8 cellular contexts compared by ENCODE assay signal in the genomic region with DNA sequence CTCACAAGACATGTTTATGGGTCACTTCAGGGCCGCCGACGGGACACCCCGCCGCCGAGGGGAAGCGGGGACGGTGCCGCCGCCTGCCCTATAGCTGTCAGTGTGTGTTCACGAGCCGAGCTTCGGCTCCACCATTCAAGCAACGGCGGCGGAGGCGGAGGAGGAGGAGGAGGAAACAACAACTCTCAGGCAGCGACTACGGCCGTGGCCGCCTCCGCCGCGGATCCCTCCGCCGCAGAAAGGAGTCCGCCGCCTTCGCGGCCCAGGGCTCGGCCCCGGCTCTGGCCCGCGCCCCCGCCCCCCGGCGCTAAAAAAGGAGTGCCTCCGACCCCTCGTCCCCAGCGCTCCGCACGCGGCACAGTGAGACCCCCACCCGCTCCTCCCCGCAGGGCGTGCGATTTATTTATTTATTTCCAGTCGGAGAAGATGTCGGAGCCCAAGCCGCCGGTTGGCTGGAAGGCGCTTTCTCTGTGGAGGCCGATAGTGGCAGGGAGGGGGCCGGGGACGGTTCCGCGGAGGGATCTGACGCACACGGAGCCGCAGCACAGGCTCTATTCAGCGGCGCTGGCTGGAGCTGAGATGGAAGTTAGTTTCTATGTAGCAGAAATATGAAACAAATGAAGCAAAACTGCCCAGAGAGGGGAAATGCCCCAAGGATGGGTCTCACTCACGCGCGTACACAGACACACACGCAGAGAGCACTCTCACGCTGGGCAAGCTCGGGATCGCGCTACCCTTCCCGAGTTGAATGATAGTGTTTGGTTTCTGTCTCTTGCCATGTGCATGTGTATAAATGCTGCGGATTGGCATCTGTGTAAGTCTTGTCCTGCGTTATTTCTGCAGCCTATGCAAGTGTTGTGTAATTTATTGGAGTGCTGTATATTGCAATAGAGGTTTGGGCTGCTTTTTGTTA. TPM values are rescaled to one million over a fixed set of nuclear protein-coding genes. Genes with fewer than 3 reads are reported as not detected.
DNase-seq lines count a peak whose midpoint lies in the region; ATAC-seq and TF ChIP-seq lines count a peak whose summit lies in the region.

A gene (minus strand): TSS at position 198 of the 913 bp plus-strand sequence. CDS start 186 bp downstream, at position 12.

- ATAC-seq in GM19328 (IDR thresholded peaks at IDR 0.05; ENCODE audit: unreplicated experiment) (peak; percentile 62), HG03469 (IDR thresholded peaks at IDR 0.05; ENCODE audit: unreplicated experiment) (peak; percentile 39), left colon (peak; percentile 89)

- peak within 1 kb of the TSS; percentile 74 for H3K4me3 ChIP-seq in BLaER1
- peak within 1 kb of the TSS; percentile 75 for H3K4me3 ChIP-seq in colonic mucosa

- H3K27me3 ChIP-seq in BLaER1, result no peaks in the 10 kb centered on the region
- H3K27me3 ChIP-seq in colonic mucosa, result no peaks in the 10 kb centered on the region

- H3K4me1 ChIP-seq in BLaER1, result peaks cover 10% of the 10 kb centered on the region
- H3K4me1 ChIP-seq in colonic mucosa, result peaks cover 9% of the 10 kb centered on the region

- H3K4me2 ChIP-seq in BLaER1, result peak within 1 kb of the TSS; percentile 66

- no peaks in the 10 kb centered on the region for H3K36me3 ChIP-seq in BLaER1
- H3K36me3 ChIP-seq in colonic mucosa, result no peaks in the 10 kb centered on the region

- H3K9ac ChIP-seq in BLaER1 (peak within 1 kb of the TSS; percentile 87), colonic mucosa (ENCODE audit: low read depth in 2 of 2, low read length in 2 of 2) (peak within 1 kb of the TSS; percentile 83 to 94)

- DNase-seq in NCI-H526 (lab: John Stamatoyannopoulos, UW) (peak; percentile 93 to 98), colonic mucosa (peak; percentile 92), left colon (peak; percentile 94)
- peak; percentile 93 for DNase-seq in activated CD4-positive, alpha-beta T cell treated with anti-CD3 and anti-CD28 coated beads for 48 hours
- DNase-seq in stimulated activated CD4-positive, alpha-beta T cell treated with anti-CD3 and anti-CD28 coated beads, Interleukin-1b, Interleukin-23, amount 100 ng/mL, for 4 hours (ENCODE audit: low read depth in 2 of 2), result peak; percentile 85 to 89

- no peaks in the 10 kb centered on the region for H3K9me3 ChIP-seq in BLaER1
- no peaks in the 10 kb centered on the region for H3K9me3 ChIP-seq in colonic mucosa

- peak within 1 kb of the TSS; percentile 92 for H3K27ac ChIP-seq in BLaER1
- peak within 1 kb of the TSS; percentile 99 for H3K27ac ChIP-seq in colonic mucosa

- no peak for TF ChIP-seq CTCF in colonic mucosa (IDR thresholded peaks at IDR 0.05)

- H4K20me1 ChIP-seq in BLaER1, result peaks cover 20% of the 10 kb centered on the region; the same call in 1 of the 2 replicates

- intact Hi-C loops in colonic mucosa (cut with DNase I) (loop anchor here (5.0 kb wide), 1 partner anchor 154 kb away; a partner anchor contains a TSS), left colon (cut with DNase I, micrococcal nuclease) (loop anchor here in 1 of 2 donors (5.0 kb wide), 1 partner anchor 154 kb away; a partner anchor contains a TSS)

RNA-seq across cellular contexts. Expression of the gene that starts here (rescaled TPM):
- total RNA-seq in colonic mucosa (10 to 100 TPM; 19.3 to 20.5 TPM), left colon (10 to 100 TPM; 17.9 to 19.2 TPM)

Comparison
In these comparisons a context has a peak if more than half of its experiments do, and no peak if none do; other contexts are left out.
1. Peak in every context shown above with its lines: DNase-seq, ATAC-seq, H3K4me3 ChIP-seq and H3K27ac ChIP-seq.
2. ATAC-seq: peak in every context shown above with its lines; median percentile 89 in left colon; 62 in GM19328; 39 in HG03469.